In the genomic region with DNA sequence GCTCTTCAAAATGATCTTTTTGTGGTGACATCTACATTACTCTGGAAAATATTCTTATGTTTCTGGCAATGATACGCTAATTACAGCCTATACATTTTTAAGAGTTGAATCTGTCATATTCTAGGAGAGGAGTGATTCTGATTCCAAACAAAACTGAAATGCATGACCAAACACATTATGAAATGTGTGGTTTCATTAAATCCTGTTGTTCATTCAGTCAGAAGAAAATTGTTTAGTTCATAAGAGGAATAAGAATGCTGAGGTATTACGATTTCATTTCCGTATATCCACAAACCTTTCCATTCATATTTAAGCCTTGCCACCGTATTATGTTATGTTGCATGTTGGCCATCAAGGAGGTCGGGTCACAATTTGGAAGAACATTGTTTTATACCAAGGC, we compare ENCODE assay signal across 14 cellular contexts.
A peak's percentile ranks its signal among the peaks of the same experiment; 100 is the strongest.
DNase-seq lines count a peak whose midpoint lies in the region; ATAC-seq and TF ChIP-seq lines count a peak whose summit lies in the region.
"Had no signal": no experiment of that assay in that cellular context is flagged by ENCODE, and none has a peak within 500 bp of the region (broad histone marks: within the 10 kb centered on the region; RNA-seq: fewer than 3 reads in every experiment).

No MANE protein-coding gene starts in this region.

- H3K9me3 Mint-ChIP-seq in stimulated activated memory B cell treated with anti-CD40 and anti-IgM and Interleukin-4, amounts not matched to agents 10 μg/mL and 1 μg/mL and 100 μg/mL, for 72 hours: no peaks in the 10 kb centered on the region

- no peaks in the 10 kb centered on the region for H3K4me1 Mint-ChIP-seq in stimulated activated memory B cell treated with anti-CD40 and anti-IgM and Interleukin-4, amounts not matched to agents 10 μg/mL and 1 μg/mL and 100 μg/mL, for 72 hours
- H3K4me1 Mint-ChIP-seq: CD4-positive, CD25-positive, alpha-beta regulatory T cell had no signal

- no peak overlapping the region for H3K4me3 Mint-ChIP-seq in stimulated activated memory B cell treated with anti-CD40 and anti-IgM and Interleukin-4, amounts not matched to agents 10 μg/mL and 1 μg/mL and 100 μg/mL, for 72 hours
- H3K4me3 Mint-ChIP-seq: CD4-positive, CD25-positive, alpha-beta regulatory T cell had no signal

- no peaks in the 10 kb centered on the region for H3K36me3 Mint-ChIP-seq in stimulated activated memory B cell treated with anti-CD40 and anti-IgM and Interleukin-4, amounts not matched to agents 10 μg/mL and 1 μg/mL and 100 μg/mL, for 72 hours
- H3K36me3 Mint-ChIP-seq: CD4-positive, CD25-positive, alpha-beta regulatory T cell had no signal

- TF ChIP-seq CTCF in retinal pigment epithelial cell (conservative IDR thresholded peaks at IDR 0.05; ENCODE audit: low read depth, low read length): no peak

- no peak overlapping the region for H3K4me3 ChIP-seq in retinal pigment epithelial cell (ENCODE audit: low read length)
- H3K4me3 ChIP-seq: BLaER1 treated with 17β-estradiol and CSF1 and Interleukin-3, amounts not matched to agents 10 nM and 100 nM; HAP-1 had no signal

- H3K27me3 Mint-ChIP-seq in stimulated activated memory B cell treated with anti-CD40 and anti-IgM and Interleukin-4, amounts not matched to agents 10 μg/mL and 1 μg/mL and 100 μg/mL, for 72 hours: no peaks in the 10 kb centered on the region
- H3K27me3 Mint-ChIP-seq: CD4-positive, CD25-positive, alpha-beta regulatory T cell had no signal

- no peak overlapping the region for H3K27ac Mint-ChIP-seq in stimulated activated memory B cell treated with anti-CD40 and anti-IgM and Interleukin-4, amounts not matched to agents 10 μg/mL and 1 μg/mL and 100 μg/mL, for 72 hours
- H3K27ac Mint-ChIP-seq: CD4-positive, CD25-positive, alpha-beta regulatory T cell had no signal

- ATAC-seq in activated CD4-positive, CD25-positive, alpha-beta regulatory T cell treated with anti-CD3 and anti-CD28 coated beads, Interleukin-2, amount 50 U/mL, for 24 hours: no peak
- ATAC-seq in stimulated activated memory B cell treated with anti-CD40 and anti-IgM and Interleukin-4, amounts not matched to agents 10 μg/mL and 1 μg/mL and 100 μg/mL, for 72 hours: no peak
- ATAC-seq in GM18870 (IDR thresholded peaks at IDR 0.05; ENCODE audit: unreplicated experiment): no peak

- DNase-seq in M059J (ENCODE audit: low read depth): peak; percentile 37
- peak; percentile 55 for DNase-seq in astrocyte of the hippocampus (ENCODE audit: low read depth, low spot score)
- DNase-seq in iris pigment epithelial cell (ENCODE audit: low read depth): peak; percentile 26
- DNase-seq in retinal pigment epithelial cell (ENCODE audit: low read depth): peak; percentile 78
- no peak for DNase-seq in SHP77 (lab: John Stamatoyannopoulos, UW)
- DNase-seq: ACHN; Calu3; CD4-positive, CD25-positive, alpha-beta regulatory T cell; DMS 273 treated with DMSO at 0.1 percent for 48 hours had no signal

Comparison
In these comparisons a context has a peak if more than half of its experiments do, and no peak if none do; other contexts are left out.
1. DNase-seq: peak in M059J (single experiment), astrocyte of the hippocampus (single experiment), iris pigment epithelial cell (single experiment) and retinal pigment epithelial cell (single experiment); none in SHP77 (0 of 2).